In the genomic region with DNA sequence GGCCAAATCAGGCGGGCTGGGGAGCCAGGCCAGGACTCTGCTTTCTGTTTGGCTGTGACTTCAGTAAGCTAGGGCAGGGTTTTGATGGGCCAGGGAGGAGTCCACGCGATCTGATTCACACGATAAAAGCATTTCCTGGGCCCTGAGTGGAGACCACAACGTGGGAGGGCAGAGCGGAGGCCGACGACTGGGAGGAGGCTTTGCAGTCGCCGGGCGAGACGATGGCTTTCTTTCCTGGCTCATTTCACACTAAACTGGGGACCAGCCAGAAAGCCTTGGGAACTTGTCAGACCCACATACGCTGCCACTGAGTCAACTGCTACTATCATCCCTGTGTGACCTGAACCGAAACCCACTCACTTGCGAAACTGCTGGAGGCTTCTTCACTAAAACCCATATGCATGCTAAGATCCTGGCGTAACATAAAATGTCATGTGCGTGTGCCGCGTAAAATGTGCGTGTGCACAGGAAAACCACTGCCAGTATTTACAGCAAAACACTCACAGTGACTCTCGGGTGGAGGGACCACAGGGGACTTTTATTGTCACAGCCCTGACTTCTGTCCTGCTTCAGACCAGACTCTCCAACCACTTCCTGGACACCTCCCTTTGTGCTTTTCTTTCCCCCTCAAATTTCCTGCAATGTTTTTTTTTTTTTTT, we compare ENCODE assay signal across 1 cellular context.
A peak's percentile ranks its signal among the peaks of the same experiment; 100 is the strongest.
TF ChIP-seq lines count a peak whose summit lies in the region.

No MANE protein-coding gene starts in this region.

TF ChIP-seq in IMR-90, 13 proteins besides CTCF, POLR2A, EP300 and RAD21:
- TF ChIP-seq RFX5 (IDR thresholded peaks at IDR 0.05; ENCODE audit: low read depth, low read length) (no peak), CEBPB (IDR thresholded peaks at IDR 0.05; ENCODE audit: low read depth, low read length) (peak; percentile 98), SMC3 (IDR thresholded peaks at IDR 0.05; ENCODE audit: low read depth, low read length) (no peak), MAZ (IDR thresholded peaks at IDR 0.05; ENCODE audit: borderline replicate concordance, low read depth, low read length) (peak; percentile 25; the same call in 1 of the 2 replicates), BHLHE40 (IDR thresholded peaks at IDR 0.05; ENCODE audit: low read depth, low read length) (peak; percentile 71), MAFK (IDR thresholded peaks at IDR 0.05; ENCODE audit: low read depth, low read length) (0 out of 2 replicates have a peak, but pooled peaks have one; percentile 19), NFE2L2 (IDR thresholded peaks at IDR 0.05; ENCODE audit: low read depth, low read length) (no peak), RCOR1 (IDR thresholded peaks at IDR 0.05; ENCODE audit: insufficient replicate concordance, low read length) (no peak), CHD1 (IDR thresholded peaks at IDR 0.05; ENCODE audit: low read depth, low read length) (no peak), MXI1 (IDR thresholded peaks at IDR 0.05; ENCODE audit: borderline replicate concordance, low read depth, low read length) (no peak), FOS (IDR thresholded peaks at IDR 0.05; ENCODE audit: low read depth, low read length) (peak; percentile 70)
- TF ChIP-seq, protein P1, sequence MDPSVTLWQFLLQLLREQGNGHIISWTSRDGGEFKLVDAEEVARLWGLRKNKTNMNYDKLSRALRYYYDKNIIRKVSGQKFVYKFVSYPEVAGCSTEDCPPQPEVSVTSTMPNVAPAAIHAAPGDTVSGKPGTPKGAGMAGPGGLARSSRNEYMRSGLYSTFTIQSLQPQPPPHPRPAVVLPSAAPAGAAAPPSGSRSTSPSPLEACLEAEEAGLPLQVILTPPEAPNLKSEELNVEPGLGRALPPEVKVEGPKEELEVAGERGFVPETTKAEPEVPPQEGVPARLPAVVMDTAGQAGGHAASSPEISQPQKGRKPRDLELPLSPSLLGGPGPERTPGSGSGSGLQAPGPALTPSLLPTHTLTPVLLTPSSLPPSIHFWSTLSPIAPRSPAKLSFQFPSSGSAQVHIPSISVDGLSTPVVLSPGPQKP (IDR thresholded peaks at IDR 0.05; ENCODE audit: borderline replicate concordance, low read depth, low read length), result no peak
- TF ChIP-seq, protein P2, sequence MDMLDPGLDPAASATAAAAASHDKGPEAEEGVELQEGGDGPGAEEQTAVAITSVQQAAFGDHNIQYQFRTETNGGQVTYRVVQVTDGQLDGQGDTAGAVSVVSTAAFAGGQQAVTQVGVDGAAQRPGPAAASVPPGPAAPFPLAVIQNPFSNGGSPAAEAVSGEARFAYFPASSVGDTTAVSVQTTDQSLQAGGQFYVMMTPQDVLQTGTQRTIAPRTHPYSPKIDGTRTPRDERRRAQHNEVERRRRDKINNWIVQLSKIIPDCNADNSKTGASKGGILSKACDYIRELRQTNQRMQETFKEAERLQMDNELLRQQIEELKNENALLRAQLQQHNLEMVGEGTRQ (IDR thresholded peaks at IDR 0.05; ENCODE audit: low read depth, low read length), result no peak
